In the genomic region with DNA sequence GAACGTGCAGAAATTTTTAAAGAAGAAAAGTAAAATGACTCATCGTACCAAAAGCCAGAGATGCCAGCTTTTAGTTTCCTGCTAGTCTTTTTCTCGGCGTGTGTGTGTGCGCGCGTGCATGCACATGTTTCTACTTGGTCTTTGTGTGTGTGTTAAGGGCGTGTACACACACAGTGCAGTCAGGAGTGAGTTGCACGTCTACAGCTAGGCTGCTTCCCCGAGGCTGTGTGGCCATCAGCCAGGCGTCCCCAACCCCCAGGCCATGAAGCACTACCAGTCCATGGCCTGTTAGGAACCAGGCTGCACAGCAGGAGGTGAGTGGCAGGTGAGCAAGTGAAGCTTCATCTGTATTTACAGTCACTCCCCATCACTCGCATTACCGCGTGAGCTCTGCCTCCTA, we compare ENCODE assay signal across 17 cellular contexts. TPM values are rescaled to one million over a fixed set of nuclear protein-coding genes. Genes with fewer than 3 reads are reported as not detected.
DNase-seq lines count a peak whose midpoint lies in the region; ATAC-seq, FAIRE-seq and TF ChIP-seq lines count a peak whose summit lies in the region.
"Had no signal": no experiment of that assay in that cellular context is flagged by ENCODE, and none has a peak within 500 bp of the region (broad histone marks: within the 10 kb centered on the region; RNA-seq: fewer than 3 reads in every experiment).

No MANE protein-coding gene starts in this region.

- peak overlapping the region; percentile 59 for H3K4me3 Mint-ChIP-seq in activated CD4-positive, alpha-beta T cell treated with anti-CD3 and anti-CD28 coated beads, Interleukin-2, amount 10 ng/mL, durations not matched to agents 24 days and 14 days
- H3K4me3 Mint-ChIP-seq: brain, GM23338, neural progenitor cell had no signal

- peak; percentile 59 for DNase-seq in activated CD4-positive, alpha-beta T cell treated with anti-CD3 and anti-CD28 coated beads, Interleukin-2, amount 10 ng/mL, durations not matched to agents 24 days and 14 days
- DNase-seq in activated CD4-positive, alpha-beta T cell treated with anti-CD3 and anti-CD28 coated beads for 1 hour, result no peak
- DNase-seq in NCI-H748 (lab: John Stamatoyannopoulos, UW; ENCODE audit: unreplicated experiment) (peak; percentile 93), epithelial cell of esophagus (ENCODE audit: low read depth) (peak; percentile 25), HAP-1 (ENCODE audit: low spot score in 2 of 2) (no peak), Kasumi-1 (lab: John Stamatoyannopoulos, UW) (no peak), HepG2 (ENCODE audit: low spot score) (no peak)
- DNase-seq in stimulated activated CD4-positive, alpha-beta T cell treated with anti-CD3 and anti-CD28 coated beads, Interleukin-4, amount 100 ng/mL, for 1 hour, result peak; percentile 19
- DNase-seq: effector CD4-positive, alpha-beta T cell; NCI-H1930 had no signal

- H2AFZ ChIP-seq in HepG2 (ENCODE audit: low read length), result no peak overlapping the region
- H2AFZ ChIP-seq: GM23338, neural progenitor cell had no signal

- CTCF ChIA-PET in HepG2 (lab: Yijun Ruan, JAX; ENCODE audit: low intra/inter-chr PET ratio, low total read pairs), result no interaction called here

- in situ Hi-C loops in HAP-1 (cut with MboI; ENCODE audit: low sequenced_read_pairs), result no loop called here
- in situ Hi-C loops in HepG2 (cut with HindIII; ENCODE audit: extremely low pct_ligation_motif_present, low pct_unique_long_range_greater_than_20kb), result no loop called here

- WGBS in HepG2 (ENCODE audit: low lambda C conversion rate), result 41% methylated on average over 11 of the region's 14 CpGs

- TF ChIP-seq EP300 in HepG2 (IDR thresholded peaks at IDR 0.05; ENCODE audit: low read depth in 2 of 2, low read length in 2 of 2) (no peak), HepG2 (CRISPR knock-in tag; IDR thresholded peaks at IDR 0.05; ENCODE audit: borderline replicate concordance) (no peak)

- peaks cover 4% of the 10 kb centered on the region; the same call in 1 of the 2 replicates for H4K20me1 ChIP-seq in HepG2 (ENCODE audit: insufficient read depth, low read length)

- no TSS peak for BruUV-seq in HepG2 (replicated peaks; lab: Mats Ljungman, UMichigan)

- H3K27me3 Mint-ChIP-seq in activated CD4-positive, alpha-beta T cell treated with anti-CD3 and anti-CD28 coated beads, Interleukin-2, amount 10 ng/mL, durations not matched to agents 24 days and 14 days, result no peaks in the 10 kb centered on the region

- TF ChIP-seq RAD21 in HepG2 (CRISPR knock-in tag; IDR thresholded peaks at IDR 0.05), result no peak

- H3K4me2 ChIP-seq in HepG2 (ENCODE audit: low read depth, low read length), result no peak overlapping the region
- H3K4me2 ChIP-seq: GM23338, neural progenitor cell had no signal

- H3K4me1 ChIP-seq in HAP-1 (no peaks in the 10 kb centered on the region), HepG2 (ENCODE audit: insufficient read depth, low read length) (no peaks in the 10 kb centered on the region)
- H3K4me1 ChIP-seq: neural progenitor cell had no signal

- H3K27ac Mint-ChIP-seq in activated CD4-positive, alpha-beta T cell treated with anti-CD3 and anti-CD28 coated beads, Interleukin-2, amount 10 ng/mL, durations not matched to agents 24 days and 14 days, result peak overlapping the region; percentile 15
- H3K27ac Mint-ChIP-seq: brain, GM23338, neural progenitor cell had no signal

- H3K79me2 ChIP-seq in HepG2 (ENCODE audit: insufficient read depth, low read length), result no peaks in the 10 kb centered on the region

- H3K27ac ChIP-seq in HepG2 (ENCODE audit: extremely low read length, insufficient read depth, low read length), result no peak overlapping the region
- H3K27ac ChIP-seq: neural progenitor cell, thoracic aorta had no signal

- H3K4me1 Mint-ChIP-seq in activated CD4-positive, alpha-beta T cell treated with anti-CD3 and anti-CD28 coated beads, Interleukin-2, amount 10 ng/mL, durations not matched to agents 24 days and 14 days, result peaks cover 12% of the 10 kb centered on the region
- H3K4me1 Mint-ChIP-seq: brain, GM23338, neural progenitor cell had no signal

- FAIRE-seq in HepG2 (lab: Jason Lieb, UNC), result no peak

- H3K9me3 ChIP-seq in HAP-1, result peaks cover 2% of the 10 kb centered on the region; the same call in 1 of the 2 replicates
- peaks cover 5% of the 10 kb centered on the region; the same call in 1 of the 2 replicates for H3K9me3 ChIP-seq in HepG2 (ENCODE audit: low read length)

- intact Hi-C loops in activated CD4-positive, alpha-beta T cell treated with anti-CD3 and anti-CD28 coated beads, Interleukin-2, amount 10 ng/mL, durations not matched to agents 24 days and 14 days (cut with micrococcal nuclease), result no loop called here
- intact Hi-C loops in HepG2 (cut with micrococcal nuclease; ENCODE audit: unreplicated experiment), result no loop called here

- TF ChIP-seq POLR2A in HepG2 (IDR thresholded peaks at IDR 0.05; ENCODE audit: insufficient read depth in 1 of 2, low read depth in 2 of 2, low read length in 2 of 2), result no peak

- peaks cover 10% of the 10 kb centered on the region for H3K9me3 Mint-ChIP-seq in activated CD4-positive, alpha-beta T cell treated with anti-CD3 and anti-CD28 coated beads, Interleukin-2, amount 10 ng/mL, durations not matched to agents 24 days and 14 days

- peaks cover 30% of the 10 kb centered on the region for H3K36me3 Mint-ChIP-seq in activated CD4-positive, alpha-beta T cell treated with anti-CD3 and anti-CD28 coated beads, Interleukin-2, amount 10 ng/mL, durations not matched to agents 24 days and 14 days (ENCODE audit: low read depth)
- H3K36me3 Mint-ChIP-seq: neural progenitor cell had no signal

- POLR2A ChIA-PET in HepG2 (lab: Yijun Ruan, JAX), result no interaction called here

- no peak overlapping the region for H3K9ac ChIP-seq in HepG2 (ENCODE audit: insufficient read depth, low read depth, low read length)
- H3K9ac ChIP-seq: neural progenitor cell had no signal

- no peak overlapping the region for H3K4me3 ChIP-seq in epithelial cell of esophagus (ENCODE audit: low read length)
- H3K4me3 ChIP-seq in HAP-1, result no peak overlapping the region
- no peak overlapping the region for H3K4me3 ChIP-seq in HepG2 (replicated peaks in 1 of 3; ENCODE audit: insufficient read depth in 1 of 3, low read depth in 2 of 3, low read length in 3 of 3)
- H3K4me3 ChIP-seq: GM23338, lung, neural progenitor cell, skin epidermis, thoracic aorta had no signal

- no peak for ATAC-seq in HepG2
- ATAC-seq: GM23338 had no signal

- no peak for TF ChIP-seq CTCF in epithelial cell of esophagus (IDR thresholded peaks at IDR 0.05; ENCODE audit: insufficient read depth, low read depth, low read length, missing control alignments)
- no peak for TF ChIP-seq CTCF in HepG2 (CRISPR knock-in tag; IDR thresholded peaks at IDR 0.05)

- H3K36me3 ChIP-seq in HAP-1 (replicated peaks) (no peaks in the 10 kb centered on the region), HepG2 (replicated peaks in 1 of 2; ENCODE audit: control insufficient read depth in 1 of 2, insufficient read depth in 2 of 2, low read length in 2 of 2) (no peaks in the 10 kb centered on the region)
- H3K36me3 ChIP-seq: neural progenitor cell, thoracic aorta had no signal

- H3K27me3 ChIP-seq in HAP-1 (ENCODE audit: low read depth) (no peaks in the 10 kb centered on the region), HepG2 (ENCODE audit: control insufficient read depth in 1 of 2, insufficient read depth in 2 of 2, low read length in 2 of 2) (peaks cover 4 to 31% of the 10 kb centered on the region in 2 experiments; a peak in 4 of 5 replicates)

RNA-seq across cellular contexts. Expression of gene KCNQ1, which starts 36.4 kb away (rescaled TPM):
- total RNA-seq in activated CD4-positive, alpha-beta T cell treated with anti-CD3 and anti-CD28 coated beads, Interleukin-2, amount 10 ng/mL, durations not matched to agents 24 days and 14 days, result 6.4 TPM in 2 replicates
- total RNA-seq in HepG2 (2016; rRNA removed; fragmentation: Illumina TruSeq; extraction: Trizol), result 0.02 TPM in 1 of 2 replicates, not detected in the other
- not detected in 2 replicates for total RNA-seq in HepG2 (2016; cell fraction: cytosol; rRNA removed; fragmentation: Illumina TruSeq; extraction: Trizol; ENCODE audit: low read depth)
- total RNA-seq in HepG2 (2016; cell fraction: insoluble cytoplasmic fraction; rRNA removed; fragmentation: Illumina TruSeq; extraction: Trizol), result not detected in 2 replicates
- total RNA-seq in HepG2 (2016; cell fraction: membrane; rRNA removed; fragmentation: Illumina TruSeq; extraction: Trizol), result not detected in 2 replicates
- total RNA-seq in HepG2 (2016; cell fraction: nucleus; rRNA removed; fragmentation: Illumina TruSeq; extraction: Trizol), result not detected in 2 replicates
- polyA plus RNA-seq in HepG2 (2011; rRNA removed), result 0.08 and 0.13 TPM in 2 replicates
- 0.01 TPM in 1 of 2 replicates, not detected in the other for polyA plus RNA-seq in HepG2 (2011; cell fraction: cytosol; rRNA removed)
- 0.09 TPM in 1 of 2 replicates, not detected in the other for polyA plus RNA-seq in HepG2 (2011; cell fraction: nucleus; rRNA removed)
- polyA plus RNA-seq in HepG2 (2012), result not detected in 2 replicates
- polyA plus RNA-seq in HepG2 (2016; cell fraction: cytosol; fragmentation: Illumina TruSeq; extraction: Trizol; ENCODE audit: low read depth), result not detected in 2 replicates
- polyA plus RNA-seq in HepG2 (2016; cell fraction: insoluble cytoplasmic fraction; fragmentation: Illumina TruSeq; extraction: Trizol; ENCODE audit: low read depth), result not detected in 2 replicates
- not detected in 2 replicates for polyA plus RNA-seq in HepG2 (2016; cell fraction: membrane; fragmentation: Illumina TruSeq; extraction: Trizol; ENCODE audit: low read depth)
- not detected in 2 replicates for polyA plus RNA-seq in HepG2 (2016; cell fraction: nucleus; fragmentation: Illumina TruSeq; extraction: Trizol; ENCODE audit: insufficient read depth, low read depth)
- polyA minus RNA-seq in HepG2 (2011; rRNA and poly(A)+ RNA removed; ENCODE audit: low replicate concordance), result 0.06 and 1.8 TPM in 2 replicates
- polyA minus RNA-seq in HepG2 (2011; cell fraction: cytosol; rRNA and poly(A)+ RNA removed), result not detected in 2 replicates
- polyA minus RNA-seq in HepG2 (2011; cell fraction: nucleus; rRNA and poly(A)+ RNA removed), result 0.26 TPM in 1 of 2 replicates, not detected in the other

RNA-seq across cellular contexts. Expression of gene TRPM5, which starts 36.9 kb away (rescaled TPM):
- total RNA-seq in activated CD4-positive, alpha-beta T cell treated with anti-CD3 and anti-CD28 coated beads, Interleukin-2, amount 10 ng/mL, durations not matched to agents 24 days and 14 days, result not detected in 2 replicates
- not detected in 2 replicates for total RNA-seq in HepG2 (2016; rRNA removed; fragmentation: Illumina TruSeq; extraction: Trizol)
- not detected in 2 replicates for total RNA-seq in HepG2 (2016; cell fraction: cytosol; rRNA removed; fragmentation: Illumina TruSeq; extraction: Trizol; ENCODE audit: low read depth)
- not detected in 2 replicates for total RNA-seq in HepG2 (2016; cell fraction: insoluble cytoplasmic fraction; rRNA removed; fragmentation: Illumina TruSeq; extraction: Trizol)
- total RNA-seq in HepG2 (2016; cell fraction: membrane; rRNA removed; fragmentation: Illumina TruSeq; extraction: Trizol), result not detected in 2 replicates
- total RNA-seq in HepG2 (2016; cell fraction: nucleus; rRNA removed; fragmentation: Illumina TruSeq; extraction: Trizol), result not detected in 2 replicates
- polyA plus RNA-seq in HepG2 (2011; rRNA removed), result 0.05 and 0.12 TPM in 2 replicates
- 0.01 and 0.05 TPM in 2 replicates for polyA plus RNA-seq in HepG2 (2011; cell fraction: cytosol; rRNA removed)
- 0.69 and 1.1 TPM in 2 replicates for polyA plus RNA-seq in HepG2 (2011; cell fraction: nucleus; rRNA removed)
- polyA plus RNA-seq in HepG2 (2012), result 0.08 and 0.16 TPM in 2 replicates
- polyA plus RNA-seq in HepG2 (2016; cell fraction: cytosol; fragmentation: Illumina TruSeq; extraction: Trizol; ENCODE audit: low read depth), result not detected in 2 replicates
- not detected in 2 replicates for polyA plus RNA-seq in HepG2 (2016; cell fraction: insoluble cytoplasmic fraction; fragmentation: Illumina TruSeq; extraction: Trizol; ENCODE audit: low read depth)
- polyA plus RNA-seq in HepG2 (2016; cell fraction: membrane; fragmentation: Illumina TruSeq; extraction: Trizol; ENCODE audit: low read depth), result not detected in 2 replicates
- not detected in 2 replicates for polyA plus RNA-seq in HepG2 (2016; cell fraction: nucleus; fragmentation: Illumina TruSeq; extraction: Trizol; ENCODE audit: insufficient read depth, low read depth)
- polyA minus RNA-seq in HepG2 (2011; rRNA and poly(A)+ RNA removed; ENCODE audit: low replicate concordance), result 0.05 and 0.06 TPM in 2 replicates
- polyA minus RNA-seq in HepG2 (2011; cell fraction: cytosol; rRNA and poly(A)+ RNA removed), result not detected in 2 replicates
- 0.13 and 0.25 TPM in 2 replicates for polyA minus RNA-seq in HepG2 (2011; cell fraction: nucleus; rRNA and poly(A)+ RNA removed)
- total RNA-seq: GM23338, Right ventricle myocardium inferior, thoracic aorta had no signal
- polyA plus RNA-seq: GM23338 had no signal

Comparison
In these comparisons a context has a peak if more than half of its experiments do, and no peak if none do; other contexts are left out.
1. DNase-seq: peak in activated CD4-positive, alpha-beta T cell treated with anti-CD3 and anti-CD28 coated beads, Interleukin-2, amount 10 ng/mL, durations not matched to agents 24 days and 14 days (single experiment), NCI-H748 (single experiment), epithelial cell of esophagus (single experiment) and stimulated activated CD4-positive, alpha-beta T cell treated with anti-CD3 and anti-CD28 coated beads, Interleukin-4, amount 100 ng/mL, for 1 hour (single experiment); none in activated CD4-positive, alpha-beta T cell treated with anti-CD3 and anti-CD28 coated beads for 1 hour (single experiment), HAP-1 (0 of 2), Kasumi-1 (0 of 2) and HepG2 (single experiment).